ENCODE assay signal across 1 cellular context in the genomic region with DNA sequence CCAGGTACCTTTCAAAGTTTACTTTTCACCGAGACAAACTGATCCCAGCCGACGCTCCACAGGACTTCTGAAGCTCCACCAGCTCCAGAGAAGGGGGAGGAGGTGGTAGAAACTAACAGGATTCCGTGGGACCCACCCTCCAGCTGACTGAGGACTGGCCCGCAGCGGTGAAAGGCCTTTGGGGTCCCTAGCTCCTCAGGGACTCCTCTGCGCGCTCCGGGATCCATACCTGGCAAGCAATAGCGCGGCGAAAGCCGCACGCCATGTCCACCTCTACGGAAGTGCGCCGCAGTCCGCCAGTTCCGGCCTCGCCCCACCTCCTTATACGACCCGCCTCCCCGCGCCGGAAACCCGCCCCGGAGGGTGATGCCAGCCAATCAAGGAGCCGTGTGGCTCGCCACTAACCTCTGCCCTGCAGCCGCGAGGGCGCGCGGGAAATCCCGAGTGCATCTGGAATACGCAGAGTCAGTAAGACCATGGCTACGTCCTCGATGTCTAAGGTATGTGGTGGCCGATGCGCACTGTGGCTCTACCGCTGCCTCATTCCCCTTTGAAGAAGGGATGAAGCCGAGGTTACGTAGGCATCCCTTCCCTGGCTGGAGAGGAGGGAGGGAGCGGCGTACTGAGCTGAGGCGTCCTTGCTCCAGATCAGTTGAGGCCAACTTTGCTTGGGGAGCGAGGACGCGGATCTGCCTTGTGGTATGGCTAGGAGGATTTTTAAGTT.
TF ChIP-seq lines count a peak whose summit lies in the region.

A gene (plus strand): TSS at position 443 of the 724 bp plus-strand sequence. CDS start 34 bp downstream, at position 477.
A gene with protein sequence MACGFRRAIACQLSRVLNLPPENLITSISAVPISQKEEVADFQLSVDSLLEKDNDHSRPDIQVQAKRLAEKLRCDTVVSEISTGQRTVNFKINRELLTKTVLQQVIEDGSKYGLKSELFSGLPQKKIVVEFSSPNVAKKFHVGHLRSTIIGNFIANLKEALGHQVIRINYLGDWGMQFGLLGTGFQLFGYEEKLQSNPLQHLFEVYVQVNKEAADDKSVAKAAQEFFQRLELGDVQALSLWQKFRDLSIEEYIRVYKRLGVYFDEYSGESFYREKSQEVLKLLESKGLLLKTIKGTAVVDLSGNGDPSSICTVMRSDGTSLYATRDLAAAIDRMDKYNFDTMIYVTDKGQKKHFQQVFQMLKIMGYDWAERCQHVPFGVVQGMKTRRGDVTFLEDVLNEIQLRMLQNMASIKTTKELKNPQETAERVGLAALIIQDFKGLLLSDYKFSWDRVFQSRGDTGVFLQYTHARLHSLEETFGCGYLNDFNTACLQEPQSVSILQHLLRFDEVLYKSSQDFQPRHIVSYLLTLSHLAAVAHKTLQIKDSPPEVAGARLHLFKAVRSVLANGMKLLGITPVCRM (minus strand): TSS at position 295 of the 724 bp plus-strand sequence. CDS start 30 bp downstream, at position 265.

TF ChIP-seq in K562, 482 proteins besides CTCF, POLR2A, EP300 and RAD21 (continued from another document and continues in another):
- TF ChIP-seq, protein P1, sequence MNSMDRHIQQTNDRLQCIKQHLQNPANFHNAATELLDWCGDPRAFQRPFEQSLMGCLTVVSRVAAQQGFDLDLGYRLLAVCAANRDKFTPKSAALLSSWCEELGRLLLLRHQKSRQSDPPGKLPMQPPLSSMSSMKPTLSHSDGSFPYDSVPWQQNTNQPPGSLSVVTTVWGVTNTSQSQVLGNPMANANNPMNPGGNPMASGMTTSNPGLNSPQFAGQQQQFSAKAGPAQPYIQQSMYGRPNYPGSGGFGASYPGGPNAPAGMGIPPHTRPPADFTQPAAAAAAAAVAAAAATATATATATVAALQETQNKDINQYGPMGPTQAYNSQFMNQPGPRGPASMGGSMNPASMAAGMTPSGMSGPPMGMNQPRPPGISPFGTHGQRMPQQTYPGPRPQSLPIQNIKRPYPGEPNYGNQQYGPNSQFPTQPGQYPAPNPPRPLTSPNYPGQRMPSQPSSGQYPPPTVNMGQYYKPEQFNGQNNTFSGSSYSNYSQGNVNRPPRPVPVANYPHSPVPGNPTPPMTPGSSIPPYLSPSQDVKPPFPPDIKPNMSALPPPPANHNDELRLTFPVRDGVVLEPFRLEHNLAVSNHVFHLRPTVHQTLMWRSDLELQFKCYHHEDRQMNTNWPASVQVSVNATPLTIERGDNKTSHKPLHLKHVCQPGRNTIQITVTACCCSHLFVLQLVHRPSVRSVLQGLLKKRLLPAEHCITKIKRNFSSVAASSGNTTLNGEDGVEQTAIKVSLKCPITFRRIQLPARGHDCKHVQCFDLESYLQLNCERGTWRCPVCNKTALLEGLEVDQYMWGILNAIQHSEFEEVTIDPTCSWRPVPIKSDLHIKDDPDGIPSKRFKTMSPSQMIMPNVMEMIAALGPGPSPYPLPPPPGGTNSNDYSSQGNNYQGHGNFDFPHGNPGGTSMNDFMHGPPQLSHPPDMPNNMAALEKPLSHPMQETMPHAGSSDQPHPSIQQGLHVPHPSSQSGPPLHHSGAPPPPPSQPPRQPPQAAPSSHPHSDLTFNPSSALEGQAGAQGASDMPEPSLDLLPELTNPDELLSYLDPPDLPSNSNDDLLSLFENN (IDR thresholded peaks at IDR 0.05; ENCODE audit: low read depth in 2 of 2, low read length in 2 of 2): no peak
- TF ChIP-seq, protein P2, sequence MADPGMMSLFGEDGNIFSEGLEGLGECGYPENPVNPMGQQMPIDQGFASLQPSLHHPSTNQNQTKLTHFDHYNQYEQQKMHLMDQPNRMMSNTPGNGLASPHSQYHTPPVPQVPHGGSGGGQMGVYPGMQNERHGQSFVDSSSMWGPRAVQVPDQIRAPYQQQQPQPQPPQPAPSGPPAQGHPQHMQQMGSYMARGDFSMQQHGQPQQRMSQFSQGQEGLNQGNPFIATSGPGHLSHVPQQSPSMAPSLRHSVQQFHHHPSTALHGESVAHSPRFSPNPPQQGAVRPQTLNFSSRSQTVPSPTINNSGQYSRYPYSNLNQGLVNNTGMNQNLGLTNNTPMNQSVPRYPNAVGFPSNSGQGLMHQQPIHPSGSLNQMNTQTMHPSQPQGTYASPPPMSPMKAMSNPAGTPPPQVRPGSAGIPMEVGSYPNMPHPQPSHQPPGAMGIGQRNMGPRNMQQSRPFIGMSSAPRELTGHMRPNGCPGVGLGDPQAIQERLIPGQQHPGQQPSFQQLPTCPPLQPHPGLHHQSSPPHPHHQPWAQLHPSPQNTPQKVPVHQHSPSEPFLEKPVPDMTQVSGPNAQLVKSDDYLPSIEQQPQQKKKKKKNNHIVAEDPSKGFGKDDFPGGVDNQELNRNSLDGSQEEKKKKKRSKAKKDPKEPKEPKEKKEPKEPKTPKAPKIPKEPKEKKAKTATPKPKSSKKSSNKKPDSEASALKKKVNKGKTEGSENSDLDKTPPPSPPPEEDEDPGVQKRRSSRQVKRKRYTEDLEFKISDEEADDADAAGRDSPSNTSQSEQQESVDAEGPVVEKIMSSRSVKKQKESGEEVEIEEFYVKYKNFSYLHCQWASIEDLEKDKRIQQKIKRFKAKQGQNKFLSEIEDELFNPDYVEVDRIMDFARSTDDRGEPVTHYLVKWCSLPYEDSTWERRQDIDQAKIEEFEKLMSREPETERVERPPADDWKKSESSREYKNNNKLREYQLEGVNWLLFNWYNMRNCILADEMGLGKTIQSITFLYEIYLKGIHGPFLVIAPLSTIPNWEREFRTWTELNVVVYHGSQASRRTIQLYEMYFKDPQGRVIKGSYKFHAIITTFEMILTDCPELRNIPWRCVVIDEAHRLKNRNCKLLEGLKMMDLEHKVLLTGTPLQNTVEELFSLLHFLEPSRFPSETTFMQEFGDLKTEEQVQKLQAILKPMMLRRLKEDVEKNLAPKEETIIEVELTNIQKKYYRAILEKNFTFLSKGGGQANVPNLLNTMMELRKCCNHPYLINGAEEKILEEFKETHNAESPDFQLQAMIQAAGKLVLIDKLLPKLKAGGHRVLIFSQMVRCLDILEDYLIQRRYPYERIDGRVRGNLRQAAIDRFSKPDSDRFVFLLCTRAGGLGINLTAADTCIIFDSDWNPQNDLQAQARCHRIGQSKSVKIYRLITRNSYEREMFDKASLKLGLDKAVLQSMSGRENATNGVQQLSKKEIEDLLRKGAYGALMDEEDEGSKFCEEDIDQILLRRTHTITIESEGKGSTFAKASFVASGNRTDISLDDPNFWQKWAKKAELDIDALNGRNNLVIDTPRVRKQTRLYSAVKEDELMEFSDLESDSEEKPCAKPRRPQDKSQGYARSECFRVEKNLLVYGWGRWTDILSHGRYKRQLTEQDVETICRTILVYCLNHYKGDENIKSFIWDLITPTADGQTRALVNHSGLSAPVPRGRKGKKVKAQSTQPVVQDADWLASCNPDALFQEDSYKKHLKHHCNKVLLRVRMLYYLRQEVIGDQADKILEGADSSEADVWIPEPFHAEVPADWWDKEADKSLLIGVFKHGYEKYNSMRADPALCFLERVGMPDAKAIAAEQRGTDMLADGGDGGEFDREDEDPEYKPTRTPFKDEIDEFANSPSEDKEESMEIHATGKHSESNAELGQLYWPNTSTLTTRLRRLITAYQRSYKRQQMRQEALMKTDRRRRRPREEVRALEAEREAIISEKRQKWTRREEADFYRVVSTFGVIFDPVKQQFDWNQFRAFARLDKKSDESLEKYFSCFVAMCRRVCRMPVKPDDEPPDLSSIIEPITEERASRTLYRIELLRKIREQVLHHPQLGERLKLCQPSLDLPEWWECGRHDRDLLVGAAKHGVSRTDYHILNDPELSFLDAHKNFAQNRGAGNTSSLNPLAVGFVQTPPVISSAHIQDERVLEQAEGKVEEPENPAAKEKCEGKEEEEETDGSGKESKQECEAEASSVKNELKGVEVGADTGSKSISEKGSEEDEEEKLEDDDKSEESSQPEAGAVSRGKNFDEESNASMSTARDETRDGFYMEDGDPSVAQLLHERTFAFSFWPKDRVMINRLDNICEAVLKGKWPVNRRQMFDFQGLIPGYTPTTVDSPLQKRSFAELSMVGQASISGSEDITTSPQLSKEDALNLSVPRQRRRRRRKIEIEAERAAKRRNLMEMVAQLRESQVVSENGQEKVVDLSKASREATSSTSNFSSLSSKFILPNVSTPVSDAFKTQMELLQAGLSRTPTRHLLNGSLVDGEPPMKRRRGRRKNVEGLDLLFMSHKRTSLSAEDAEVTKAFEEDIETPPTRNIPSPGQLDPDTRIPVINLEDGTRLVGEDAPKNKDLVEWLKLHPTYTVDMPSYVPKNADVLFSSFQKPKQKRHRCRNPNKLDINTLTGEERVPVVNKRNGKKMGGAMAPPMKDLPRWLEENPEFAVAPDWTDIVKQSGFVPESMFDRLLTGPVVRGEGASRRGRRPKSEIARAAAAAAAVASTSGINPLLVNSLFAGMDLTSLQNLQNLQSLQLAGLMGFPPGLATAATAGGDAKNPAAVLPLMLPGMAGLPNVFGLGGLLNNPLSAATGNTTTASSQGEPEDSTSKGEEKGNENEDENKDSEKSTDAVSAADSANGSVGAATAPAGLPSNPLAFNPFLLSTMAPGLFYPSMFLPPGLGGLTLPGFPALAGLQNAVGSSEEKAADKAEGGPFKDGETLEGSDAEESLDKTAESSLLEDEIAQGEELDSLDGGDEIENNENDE (IDR thresholded peaks at IDR 0.05; ENCODE audit: low read depth, low read length): no peak
- TF ChIP-seq, protein P3, sequence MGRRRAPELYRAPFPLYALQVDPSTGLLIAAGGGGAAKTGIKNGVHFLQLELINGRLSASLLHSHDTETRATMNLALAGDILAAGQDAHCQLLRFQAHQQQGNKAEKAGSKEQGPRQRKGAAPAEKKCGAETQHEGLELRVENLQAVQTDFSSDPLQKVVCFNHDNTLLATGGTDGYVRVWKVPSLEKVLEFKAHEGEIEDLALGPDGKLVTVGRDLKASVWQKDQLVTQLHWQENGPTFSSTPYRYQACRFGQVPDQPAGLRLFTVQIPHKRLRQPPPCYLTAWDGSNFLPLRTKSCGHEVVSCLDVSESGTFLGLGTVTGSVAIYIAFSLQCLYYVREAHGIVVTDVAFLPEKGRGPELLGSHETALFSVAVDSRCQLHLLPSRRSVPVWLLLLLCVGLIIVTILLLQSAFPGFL (CRISPR knock-in tag; IDR thresholded peaks at IDR 0.05): no peak
- TF ChIP-seq ARID1B (IDR thresholded peaks at IDR 0.05) (no peak), ZC3H11A (IDR thresholded peaks at IDR 0.05; ENCODE audit: low read depth, low read length) (no peak), RFX7 (CRISPR knock-in tag; IDR thresholded peaks at IDR 0.05) (0 out of 2 replicates have a peak, but pooled peaks have one; percentile 17), SIRT6 (IDR thresholded peaks at IDR 0.05; ENCODE audit: low read depth, low read length) (no peak), KLF16 (IDR thresholded peaks at IDR 0.05) (no peak), CBFB (CRISPR knock-in tag; IDR thresholded peaks at IDR 0.05) (0 out of 2 replicates have a peak, but pooled peaks have one; percentile 16), FOXJ2 (tag; IDR thresholded peaks at IDR 0.05) (no peak), SP1 (CRISPR knock-in tag; IDR thresholded peaks at IDR 0.05) (peak; percentile 86)
- TF ChIP-seq, protein P4, sequence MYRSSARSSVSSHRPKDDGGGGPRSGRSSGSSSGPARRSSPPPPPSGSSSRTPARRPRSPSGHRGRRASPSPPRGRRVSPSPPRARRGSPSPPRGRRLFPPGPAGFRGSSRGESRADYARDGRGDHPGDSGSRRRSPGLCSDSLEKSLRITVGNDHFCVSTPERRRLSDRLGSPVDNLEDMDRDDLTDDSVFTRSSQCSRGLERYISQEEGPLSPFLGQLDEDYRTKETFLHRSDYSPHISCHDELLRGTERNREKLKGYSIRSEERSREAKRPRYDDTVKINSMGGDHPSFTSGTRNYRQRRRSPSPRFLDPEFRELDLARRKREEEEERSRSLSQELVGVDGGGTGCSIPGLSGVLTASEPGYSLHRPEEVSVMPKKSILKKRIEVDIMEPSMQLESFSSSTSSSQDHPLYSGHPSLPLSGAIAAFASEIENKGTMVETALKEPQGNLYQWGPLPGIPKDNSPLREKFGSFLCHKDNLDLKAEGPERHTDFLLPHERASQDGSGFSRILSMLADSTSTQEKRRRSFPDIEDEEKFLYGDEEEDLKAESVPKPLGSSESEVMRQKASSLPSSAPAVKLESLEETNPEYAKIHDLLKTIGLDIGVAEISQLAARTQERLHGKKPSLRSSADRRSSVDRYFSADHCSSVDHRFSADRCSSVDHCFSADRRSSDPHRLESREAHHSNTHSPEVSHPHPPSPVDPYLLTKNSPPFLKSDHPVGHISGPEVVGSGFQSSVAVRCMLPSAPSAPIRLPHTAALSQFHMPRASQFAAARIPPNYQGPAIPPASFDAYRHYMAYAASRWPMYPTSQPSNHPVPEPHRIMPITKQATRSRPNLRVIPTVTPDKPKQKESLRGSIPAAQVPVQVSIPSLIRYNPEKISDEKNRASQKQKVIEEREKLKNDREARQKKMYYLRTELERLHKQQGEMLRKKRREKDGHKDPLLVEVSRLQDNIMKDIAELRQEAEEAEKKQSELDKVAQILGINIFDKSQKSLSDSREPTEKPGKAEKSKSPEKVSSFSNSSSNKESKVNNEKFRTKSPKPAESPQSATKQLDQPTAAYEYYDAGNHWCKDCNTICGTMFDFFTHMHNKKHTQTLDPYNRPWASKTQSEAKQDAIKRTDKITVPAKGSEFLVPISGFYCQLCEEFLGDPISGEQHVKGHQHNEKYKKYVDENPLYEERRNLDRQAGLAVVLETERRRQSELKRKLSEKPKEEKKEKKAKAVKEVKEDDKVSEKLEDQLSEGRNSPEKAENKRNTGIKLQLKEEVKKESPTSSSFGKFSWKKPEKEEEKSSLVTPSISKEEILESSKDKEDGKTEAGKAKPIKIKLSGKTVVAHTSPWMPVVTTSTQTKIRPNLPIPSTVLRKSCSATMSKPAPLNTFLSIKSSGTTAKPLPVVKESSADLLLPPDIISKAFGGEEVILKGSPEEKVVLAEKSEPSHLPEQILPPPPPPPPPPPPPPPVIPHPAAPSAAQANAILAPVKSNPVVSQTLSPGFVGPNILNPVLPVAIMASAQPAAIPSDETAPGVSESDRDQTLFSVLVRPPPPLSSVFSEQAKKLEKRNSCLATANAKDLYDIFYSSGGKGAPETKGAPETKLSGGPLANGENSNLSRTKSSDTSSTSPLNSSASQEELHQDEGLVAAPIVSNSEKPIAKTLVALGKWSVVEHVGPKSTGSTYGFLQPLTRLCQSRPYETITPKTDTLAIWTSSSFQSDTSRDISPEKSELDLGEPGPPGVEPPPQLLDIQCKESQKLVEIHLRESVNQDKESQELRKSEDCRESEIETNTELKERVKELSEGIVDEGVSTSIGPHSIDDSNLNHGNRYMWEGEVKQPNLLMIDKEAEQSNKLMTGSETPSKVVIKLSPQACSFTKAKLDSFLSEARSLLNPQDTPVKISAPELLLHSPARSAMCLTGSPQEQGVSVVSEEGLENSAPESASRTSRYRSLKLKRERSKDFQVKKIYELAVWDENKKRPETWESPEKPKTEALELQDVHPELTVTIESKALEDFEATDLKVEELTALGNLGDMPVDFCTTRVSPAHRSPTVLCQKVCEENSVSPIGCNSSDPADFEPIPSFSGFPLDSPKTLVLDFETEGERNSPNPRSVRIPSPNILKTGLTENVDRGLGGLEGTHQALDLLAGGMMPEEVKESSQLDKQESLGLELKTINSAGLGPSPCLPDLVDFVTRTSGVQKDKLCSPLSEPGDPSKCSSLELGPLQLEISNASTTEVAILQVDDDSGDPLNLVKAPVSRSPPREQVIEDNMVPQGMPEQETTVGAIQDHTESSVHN (IDR thresholded peaks at IDR 0.05; ENCODE audit: borderline replicate concordance in 1 of 2, low read depth in 1 of 2): no peak
- TF ChIP-seq, protein P5, sequence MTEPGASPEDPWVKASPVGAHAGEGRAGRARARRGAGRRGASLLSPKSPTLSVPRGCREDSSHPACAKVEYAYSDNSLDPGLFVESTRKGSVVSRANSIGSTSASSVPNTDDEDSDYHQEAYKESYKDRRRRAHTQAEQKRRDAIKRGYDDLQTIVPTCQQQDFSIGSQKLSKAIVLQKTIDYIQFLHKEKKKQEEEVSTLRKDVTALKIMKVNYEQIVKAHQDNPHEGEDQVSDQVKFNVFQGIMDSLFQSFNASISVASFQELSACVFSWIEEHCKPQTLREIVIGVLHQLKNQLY (CRISPR knock-in tag; conservative IDR thresholded peaks at IDR 0.05): no peak
